ENCODE assay signal across 8 cellular contexts in the genomic region with DNA sequence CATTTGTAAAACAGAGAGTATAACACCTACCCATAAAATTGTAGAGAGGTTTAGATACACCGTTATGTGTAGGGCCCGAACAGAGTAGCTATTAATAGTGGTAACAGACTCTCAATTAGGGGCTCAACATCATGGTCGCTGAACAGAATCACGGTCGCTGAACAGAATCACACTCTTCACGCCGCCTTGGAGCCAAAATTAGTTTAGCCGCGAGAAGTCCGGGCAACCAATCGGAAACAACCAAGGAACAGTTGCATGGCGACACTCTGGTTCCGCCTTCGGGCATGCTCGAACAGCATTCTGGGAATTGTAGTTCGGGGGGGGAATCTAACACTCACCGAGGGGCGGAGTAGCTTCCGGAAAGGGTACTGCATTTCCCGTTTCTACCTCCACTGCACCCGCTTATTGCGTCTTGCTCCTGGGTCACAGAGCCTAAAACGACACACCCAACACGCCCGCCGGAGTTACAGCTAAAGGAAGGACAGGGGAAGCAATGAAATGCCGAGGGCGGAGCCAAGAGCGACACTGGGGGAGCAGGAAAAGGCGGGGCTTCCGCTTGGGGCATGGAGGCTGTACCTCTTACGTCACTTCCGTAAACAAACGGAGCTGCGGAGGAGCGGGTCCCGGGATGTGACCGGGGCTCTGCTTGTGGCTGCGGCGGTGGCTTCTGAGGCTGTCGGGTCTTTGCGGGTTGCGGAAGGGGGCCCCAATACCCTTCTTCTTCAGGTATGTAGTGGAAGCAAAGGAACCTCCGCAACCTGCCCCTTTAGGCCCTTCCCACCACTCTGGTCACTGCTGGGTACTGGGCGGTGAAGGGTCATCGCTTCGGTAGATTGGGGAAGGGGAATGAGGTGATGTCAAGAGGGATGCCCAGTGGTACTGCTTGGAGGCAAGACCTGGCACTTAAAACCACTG. TPM values are rescaled to one million over a fixed set of nuclear protein-coding genes. Genes with fewer than 3 reads are reported as not detected.
DNase-seq lines count a peak whose midpoint lies in the region; ATAC-seq and TF ChIP-seq lines count a peak whose summit lies in the region.

A gene (plus strand): TSS at position 593 of the 915 bp plus-strand sequence. CDS start 2,352 bp downstream, outside the sequence.

- H3K4me1 ChIP-seq in PC-9 (replicated peaks; ENCODE audit: insufficient read depth), result peaks cover 18% of the 10 kb centered on the region

- TF ChIP-seq CTCF in PC-9 (conservative IDR thresholded peaks at IDR 0.05), result no peak
- no peak for TF ChIP-seq CTCF in epithelial cell of proximal tubule (conservative IDR thresholded peaks at IDR 0.05; ENCODE audit: low read depth, low read length)

- peaks cover 5% of the 10 kb centered on the region; the same call in 1 of the 2 replicates for H3F3A ChIP-seq in PC-9 (ENCODE audit: insufficient read depth, low read depth)

- peak; percentile 91 for ATAC-seq in GM21619 (IDR thresholded peaks at IDR 0.05; ENCODE audit: unreplicated experiment)

- peak within 1 kb of the TSS; percentile 97 for H3K4me3 ChIP-seq in Jurkat, Clone E6-1 (ENCODE audit: low read length)
- H3K4me3 ChIP-seq in PC-9 (peak within 1 kb of the TSS; percentile 71), epithelial cell of proximal tubule (ENCODE audit: low read depth, low read length) (peak within 1 kb of the TSS; percentile 92)

- peak within 1 kb of the TSS; percentile 70 for H3K27ac ChIP-seq in PC-9

- DNase-seq in DMS153 (lab: John Stamatoyannopoulos, UW) (peak; percentile 92), PC-9 (peak; percentile 79 to 91), epithelial cell of proximal tubule (ENCODE audit: low read depth) (peak; percentile 70), mucosa of gallbladder (ENCODE audit: low spot score) (peak; percentile 96)
- peak; percentile 96 for DNase-seq in Jurkat, Clone E6-1 (ENCODE audit: low read depth, low spot score)
- peak; percentile 94 for DNase-seq in activated T-cell treated with anti-CD3 and anti-CD28 coated beads, Interleukin-2, amount 50 U/mL, for 1 hour
- peak; percentile 78 to 82 for DNase-seq in stimulated activated CD8-positive, alpha-beta memory T cell treated with anti-CD3 and anti-CD28 coated beads, Interleukin-4, amount 100 ng/mL, for 4 hours (ENCODE audit: low read depth in 2 of 2, low spot score in 1 of 2)

- H3K79me2 ChIP-seq in PC-9 (ENCODE audit: low read depth), result peaks cover 15% of the 10 kb centered on the region

- H3K9me3 ChIP-seq in PC-9 (ENCODE audit: insufficient read depth, low read depth), result no peaks in the 10 kb centered on the region

- H3K27me3 ChIP-seq in PC-9 (ENCODE audit: insufficient read depth, low read depth), result no peaks in the 10 kb centered on the region

- intact Hi-C loops in PC-9 (cut with micrococcal nuclease; ENCODE audit: unreplicated experiment), result no loop called here

- H3K36me3 ChIP-seq in PC-9 (ENCODE audit: low read depth), result no peaks in the 10 kb centered on the region

- H2AFZ ChIP-seq in PC-9, result peak within 1 kb of the TSS; percentile 92

- BruUV-seq in PC-9 (replicated peaks; lab: Mats Ljungman, UMichigan), result no TSS peak

- H4K20me1 ChIP-seq in PC-9 (ENCODE audit: insufficient read depth), result no peaks in the 10 kb centered on the region

- POLR2A ChIA-PET in PC-9 (lab: Charles Lee; ENCODE audit: unreplicated experiment), result interaction anchor here (0.7 kb wide), 1 partner anchor 685 kb away, joined by 5 read pairs; no protein-coding TSS in a partner anchor

- H3K9me2 ChIP-seq in PC-9 (ENCODE audit: insufficient read depth), result no peaks in the 10 kb centered on the region

- CTCF ChIA-PET in PC-9 (lab: Charles Lee), result no interaction called here

- H3K4me2 ChIP-seq in PC-9, result peak within 1 kb of the TSS; percentile 90

RNA-seq across cellular contexts. Expression of the gene that starts here (rescaled TPM):
- polyA plus RNA-seq in Jurkat, Clone E6-1 (2012; ENCODE audit: insufficient read depth, insufficient read length), result 30.9 TPM
- total RNA-seq in PC-9 (2021) (10.1 and 12.3 TPM in 2 replicates), epithelial cell of proximal tubule (8.9 and 10.8 TPM in 2 replicates), mucosa of gallbladder (32.6 TPM)

Comparison
In these comparisons a context has a peak if more than half of its experiments do, and no peak if none do; other contexts are left out.
1. Peak in every context shown above with its lines: DNase-seq, ATAC-seq, H3K4me3 ChIP-seq and H3K27ac ChIP-seq.